ENCODE assay signal across 7 cellular contexts in genomic region chrX:13821-14443, GRCh38.
DNase-seq lines count a peak whose midpoint lies in the region; ATAC-seq, FAIRE-seq and TF ChIP-seq lines count a peak whose summit lies in the region.
"Not testable (repeated sequence)": the region's sequence is repeated elsewhere in the genome, so short reads cannot be mapped to it uniquely, and the experiment has no call there.

No MANE protein-coding gene starts in this region.

- TF ChIP-seq RAD21 in K562 (CRISPR knock-in tag; conservative IDR thresholded peaks at IDR 0.05 in 1 of 2, IDR thresholded peaks at IDR 0.05 in 1 of 2); neural cell (conservative IDR thresholded peaks at IDR 0.05): not testable (repeated sequence)

- H3K9me1 ChIP-seq in K562 (ENCODE audit: control insufficient read depth, insufficient read depth, low read length): not testable (repeated sequence)

- not testable (repeated sequence) for H3K27ac ChIP-seq in K562 (ENCODE audit: extremely low read depth, low read depth, low read length); lower lobe of right lung; neural cell (ENCODE audit: low read length)

- not testable (repeated sequence) for H3K27me3 ChIP-seq in K562 (ENCODE audit: control insufficient read depth in 2 of 2, insufficient read depth in 2 of 2, low read length in 2 of 2); lower lobe of right lung (ENCODE audit: low read depth); neural cell (ENCODE audit: insufficient read depth, low read depth, low read length)

- BruUV-seq in K562 (replicated peaks; lab: Mats Ljungman, UMichigan): not testable (repeated sequence)

- not testable (repeated sequence) for H3K4me1 ChIP-seq in K562 (replicated peaks in 1 of 2; ENCODE audit: control insufficient read depth in 2 of 2, insufficient read depth in 2 of 2, low read length in 2 of 2); lower lobe of right lung

- H3K4me3 ChIP-seq in K562, lower lobe of right lung: not testable (repeated sequence)
- peak overlapping the region; percentile 49 for H3K4me3 ChIP-seq in neural cell (ENCODE audit: low read length)

- CTCF ChIA-PET in K562 (lab: Yijun Ruan, JAX; ENCODE audit: low intra/inter-chr PET ratio): not testable (repeated sequence)

- TF ChIP-seq POLR2A in K562 (conservative IDR thresholded peaks at IDR 0.05): not testable (repeated sequence)

- not testable (repeated sequence) for H3K9me3 ChIP-seq in K562 (replicated peaks; ENCODE audit: control insufficient read depth, insufficient read depth, low read depth, low read length); lower lobe of right lung; neural cell (ENCODE audit: low read length)

- not testable (repeated sequence) for DNase-seq in K562 (ENCODE audit: extremely low read depth in 1 of 4, low spot score in 3 of 4); Right ventricle myocardium inferior (ENCODE audit: missing footprints); lower lobe of right lung

- H2AFZ ChIP-seq in K562 (ENCODE audit: low read depth, low read length); neural cell (ENCODE audit: low read depth, low read length): not testable (repeated sequence)

- WGBS in K562 (ENCODE audit: insufficient coverage, low coverage, missing lambda C conversion rate): no CpG with 5 or more reads among the region's 45 CpGs

- peak; percentile 58 for ATAC-seq in GM19372 (IDR thresholded peaks at IDR 0.05; ENCODE audit: low read depth, unreplicated experiment)
- ATAC-seq in HG02973 (IDR thresholded peaks at IDR 0.05; ENCODE audit: unreplicated experiment): peak; percentile 38
- peak; percentile 80 for ATAC-seq in SK-N-SH treated with all-trans-retinoic acid at 6 μM for 48 hours
- ATAC-seq in K562: peak; percentile 85
- peak; percentile 65 for ATAC-seq in Right ventricle myocardium inferior
- peak; percentile 58 to 85 for ATAC-seq in lower lobe of right lung

- intact Hi-C loops in K562 (cut with micrococcal nuclease); Right ventricle myocardium inferior (cut with DNase I); lower lobe of right lung (cut with DNase I): not testable (repeated sequence)

- H3K4me2 ChIP-seq in K562 (ENCODE audit: insufficient read depth, low read length); neural cell (ENCODE audit: low read length): not testable (repeated sequence)

- H3F3A ChIP-seq in neural cell (ENCODE audit: insufficient read depth, low read length, poor library complexity, severe bottlenecking): not testable (repeated sequence)

- not testable (repeated sequence) for H3K36me3 ChIP-seq in K562 (ENCODE audit: control insufficient read depth, insufficient read depth, low read length); lower lobe of right lung; neural cell (ENCODE audit: insufficient read depth, low read length)

- TF ChIP-seq CTCF in K562 (IDR thresholded peaks at IDR 0.05 in 2 of 3, conservative IDR thresholded peaks at IDR 0.05 in 1 of 3; ENCODE audit: insufficient read depth in 2 of 3, low read depth in 1 of 3, low read length in 3 of 3); lower lobe of right lung (IDR thresholded peaks at IDR 0.05); neural cell (IDR thresholded peaks at IDR 0.05; ENCODE audit: poor library complexity, severe bottlenecking): not testable (repeated sequence)

- not testable (repeated sequence) for H4K20me1 ChIP-seq in K562 (replicated peaks; ENCODE audit: control insufficient read depth, insufficient read depth, low read length); neural cell (ENCODE audit: insufficient read depth)

- not testable (repeated sequence) for FAIRE-seq in K562 (lab: Jason Lieb, UNC)

- not testable (repeated sequence) for H3K9ac ChIP-seq in K562 (ENCODE audit: insufficient read depth in 1 of 2, low read depth in 2 of 2, low read length in 2 of 2)
- peak overlapping the region; percentile 34 for H3K9ac ChIP-seq in neural cell (ENCODE audit: low read length)

- H3K9me2 ChIP-seq in neural cell (ENCODE audit: insufficient read depth, low read length): not testable (repeated sequence)

- POLR2A ChIA-PET in K562 (lab: Yijun Ruan, JAX): not testable (repeated sequence)

- not testable (repeated sequence) for TF ChIP-seq EP300 in K562 (IDR thresholded peaks at IDR 0.05; ENCODE audit: low read length); neural cell (conservative IDR thresholded peaks at IDR 0.05; ENCODE audit: poor library complexity, severe bottlenecking)

- not testable (repeated sequence) for H3K79me2 ChIP-seq in K562 (ENCODE audit: control insufficient read depth, insufficient read depth, low read length); neural cell (replicated peaks; ENCODE audit: insufficient read depth, low read length)

- in situ Hi-C loops in K562 (cut with MboI): not testable (repeated sequence)
